Comparison of ENCODE assay signal across 17 cellular contexts in genomic region chr18:39389800-39390379, GRCh38.
DNase-seq lines count a peak whose midpoint lies in the region; ATAC-seq and TF ChIP-seq lines count a peak whose summit lies in the region.
"Had no signal": no experiment of that assay in that cellular context is flagged by ENCODE, and none has a peak within 500 bp of the region (broad histone marks: within the 10 kb centered on the region; RNA-seq: fewer than 3 reads in every experiment).

No MANE protein-coding gene starts in this region.

- H3K79me2 ChIP-seq in GM23338 (replicated peaks; ENCODE audit: insufficient read depth) (no peaks in the 10 kb centered on the region), Karpas-422 (ENCODE audit: low read length) (no peaks in the 10 kb centered on the region)

- no peak for TF ChIP-seq CTCF in GM23338 (conservative IDR thresholded peaks at IDR 0.05; ENCODE audit: low read depth in 2 of 2)
- no peak for TF ChIP-seq CTCF in fibroblast of pulmonary artery (IDR thresholded peaks at IDR 0.05; ENCODE audit: low read length, missing control alignments)

- H3K27me3 Mint-ChIP-seq in GM23338 (ENCODE audit: insufficient read depth, low read depth, poor library complexity), result peaks cover 5% of the 10 kb centered on the region
- H3K27me3 Mint-ChIP-seq: stimulated activated naive B cell treated with anti-CD40 and anti-IgM and Interleukin-4, amounts not matched to agents 10 μg/mL and 1 μg/mL and 100 μg/mL, for 72 hours; T-helper 17 cell had no signal

- H3K4me2 ChIP-seq in GM23338 (peak overlapping the region; percentile 51; the same call in 1 of the 2 replicates), Karpas-422 (ENCODE audit: low read depth, low read length, poor library complexity, severe bottlenecking) (no peak overlapping the region)

- H3K9ac ChIP-seq in Karpas-422 (ENCODE audit: low read length), result no peak overlapping the region

- peaks cover 2% of the 10 kb centered on the region; the same call in 1 of the 3 replicates for H3K4me1 Mint-ChIP-seq in GM23338
- H3K4me1 Mint-ChIP-seq: nephron; stimulated activated naive B cell treated with anti-CD40 and anti-IgM and Interleukin-4, amounts not matched to agents 10 μg/mL and 1 μg/mL and 100 μg/mL, for 72 hours; T-helper 17 cell had no signal

- H3K9me3 ChIP-seq in Karpas-422 (ENCODE audit: low read length), result peaks cover 17% of the 10 kb centered on the region

- H4K20me1 ChIP-seq in GM23338 (replicated peaks; ENCODE audit: insufficient read depth) (no peaks in the 10 kb centered on the region), Karpas-422 (ENCODE audit: insufficient read depth, low read depth, low read length) (no peaks in the 10 kb centered on the region)

- H3K9me2 ChIP-seq in GM23338 (ENCODE audit: insufficient read depth), result no peaks in the 10 kb centered on the region; the same call in 1 of the 2 replicates
- H3K9me2 ChIP-seq in Karpas-422 (replicated peaks; ENCODE audit: insufficient read depth, low read length), result no peaks in the 10 kb centered on the region

- peak; percentile 91 for DNase-seq in COR-L47 (lab: John Stamatoyannopoulos, UW)
- peak; percentile 77 for DNase-seq in GM23338 (ENCODE audit: low spot score)
- peak; percentile 54 for DNase-seq in NCI-H82 treated with DMSO at 0.1 percent for 48 hours (lab: John Stamatoyannopoulos, UW; ENCODE audit: unreplicated experiment)
- DNase-seq in fibroblast of pulmonary artery (ENCODE audit: low read depth), result peak; percentile 7
- no peak for DNase-seq in Karpas-422
- DNase-seq in activated CD4-positive, alpha-beta T cell treated with anti-CD3 and anti-CD28 coated beads, Interleukin-2, amount 50 U/mL, for 48 hours, result no peak
- no peak for DNase-seq in NCI-H1694 (lab: John Stamatoyannopoulos, UW)
- DNase-seq: activated CD4-positive, CD25-positive, alpha-beta regulatory T cell; activated effector memory CD4-positive, alpha-beta T cell treated with anti-CD3 and anti-CD28 coated beads, Interleukin-2, amount 50 U/mL, for 16 hours; cerebellar nuclear complex; foreskin keratinocyte; mammary epithelial cell; stimulated activated naive B cell treated with anti-CD40 and anti-IgM and Interleukin-4, amounts not matched to agents 10 μg/mL and 1 μg/mL and 100 μg/mL, for 72 hours; T-helper 17 cell; trophoblast cell had no signal

- H3K4me3 Mint-ChIP-seq in GM23338, result no peak overlapping the region
- H3K4me3 Mint-ChIP-seq: nephron; stimulated activated naive B cell treated with anti-CD40 and anti-IgM and Interleukin-4, amounts not matched to agents 10 μg/mL and 1 μg/mL and 100 μg/mL, for 72 hours; T-helper 17 cell had no signal

- H3K4me1 ChIP-seq in GM23338 (ENCODE audit: insufficient read depth) (peaks cover under 1% of the 10 kb centered on the region; the same call in 1 of the 2 replicates), Karpas-422 (ENCODE audit: low read length) (no peaks in the 10 kb centered on the region)
- H3K4me1 ChIP-seq: foreskin keratinocyte had no signal

- no peak overlapping the region for H2AFZ ChIP-seq in GM23338
- no peak overlapping the region for H2AFZ ChIP-seq in Karpas-422 (ENCODE audit: low read length)

- peaks cover 29% of the 10 kb centered on the region for H3K9me3 Mint-ChIP-seq in GM23338

- peaks cover 21% of the 10 kb centered on the region for H3K36me3 Mint-ChIP-seq in GM23338 (ENCODE audit: low read depth)
- H3K36me3 Mint-ChIP-seq: stimulated activated naive B cell treated with anti-CD40 and anti-IgM and Interleukin-4, amounts not matched to agents 10 μg/mL and 1 μg/mL and 100 μg/mL, for 72 hours had no signal

- ATAC-seq in GM23338 (peak; percentile 79), GM21390 (IDR thresholded peaks at IDR 0.05; ENCODE audit: unreplicated experiment) (no peak)
- ATAC-seq: foreskin keratinocyte; stimulated activated naive B cell treated with anti-CD40 and anti-IgM and Interleukin-4, amounts not matched to agents 10 μg/mL and 1 μg/mL and 100 μg/mL, for 72 hours; T-helper 17 cell had no signal

- no peak overlapping the region for H3K27ac Mint-ChIP-seq in GM23338
- H3K27ac Mint-ChIP-seq: nephron; stimulated activated naive B cell treated with anti-CD40 and anti-IgM and Interleukin-4, amounts not matched to agents 10 μg/mL and 1 μg/mL and 100 μg/mL, for 72 hours; T-helper 17 cell had no signal

- H3K36me3 ChIP-seq in GM23338 (ENCODE audit: insufficient read depth) (no peaks in the 10 kb centered on the region; the same call in 1 of the 2 replicates), Karpas-422 (ENCODE audit: insufficient read depth, low read length) (no peaks in the 10 kb centered on the region)

- H3K27ac ChIP-seq in GM23338 (ENCODE audit: low read depth) (no peak overlapping the region), Karpas-422 (ENCODE audit: low read length) (no peak overlapping the region)
- H3K27ac ChIP-seq: foreskin keratinocyte had no signal

- no peaks in the 10 kb centered on the region for H3F3A ChIP-seq in GM23338 (replicated peaks; ENCODE audit: low read depth)

- H3K27me3 ChIP-seq in GM23338 (ENCODE audit: insufficient read depth), result no peaks in the 10 kb centered on the region
- no peaks in the 10 kb centered on the region for H3K27me3 ChIP-seq in Karpas-422 (ENCODE audit: low read length)
- H3K27me3 ChIP-seq: foreskin keratinocyte had no signal

- H3K4me3 ChIP-seq in GM23338 (no peak overlapping the region), fibroblast of pulmonary artery (replicated peaks; ENCODE audit: low read depth, low read length) (no peak overlapping the region), Karpas-422 (ENCODE audit: low read length) (no peak overlapping the region)

TF ChIP-seq in GM23338, 12 proteins besides CTCF, POLR2A, EP300 and RAD21:
- TF ChIP-seq REST (IDR thresholded peaks at IDR 0.05; ENCODE audit: unreplicated experiment) (no peak), STAT1 (IDR thresholded peaks at IDR 0.05; ENCODE audit: unreplicated experiment) (no peak), ZNF331 (CRISPR knock-in tag; IDR thresholded peaks at IDR 0.05; ENCODE audit: low read depth) (no peak), ETS1 (IDR thresholded peaks at IDR 0.05) (no peak), CREB1 (CRISPR knock-in tag; IDR thresholded peaks at IDR 0.05; ENCODE audit: low read depth) (no peak), EZH2phosphoT487 (IDR thresholded peaks at IDR 0.05; ENCODE audit: unreplicated experiment) (no peak), NANOG (IDR thresholded peaks at IDR 0.05; ENCODE audit: borderline replicate concordance) (no peak), POLR2AphosphoS5 (IDR thresholded peaks at IDR 0.05; ENCODE audit: low read depth) (no peak), ZNF114 (CRISPR knock-in tag; IDR thresholded peaks at IDR 0.05) (no peak), JUNB (IDR thresholded peaks at IDR 0.05; ENCODE audit: unreplicated experiment) (no peak)

Comparison
In these comparisons a context has a peak if more than half of its experiments do, and no peak if none do; other contexts are left out.
1. DNase-seq: peak in COR-L47 (single experiment), GM23338 (single experiment), NCI-H82 treated with DMSO at 0.1 percent for 48 hours (single experiment) and fibroblast of pulmonary artery (single experiment); none in Karpas-422 (single experiment), activated CD4-positive, alpha-beta T cell treated with anti-CD3 and anti-CD28 coated beads, Interleukin-2, amount 50 U/mL, for 48 hours (0 of 2) and NCI-H1694 (single experiment).